29 cellular contexts compared by ENCODE assay signal in genomic region chr16:73792199-73793108, GRCh38.
"Had no signal": no experiment of that assay in that cellular context is flagged by ENCODE, and none has a peak within 500 bp of the region (broad histone marks: within the 10 kb centered on the region; RNA-seq: fewer than 3 reads in every experiment).

No MANE protein-coding gene starts in this region.

- DNase-seq: activated CD4-positive, alpha-beta memory T cell treated with anti-CD3 and anti-CD28 coated beads for 36 hours; activated CD4-positive, alpha-beta T cell treated with anti-CD3 and anti-CD28 coated beads, Interleukin-2, amount 10 ng/mL, durations not matched to agents 24 days and 14 days; activated CD4-positive, CD25-positive, alpha-beta regulatory T cell treated with anti-CD3 and anti-CD28 coated beads, Interleukin-2, amount 50 U/mL, for 72 hours; activated CD8-positive, alpha-beta memory T cell treated with anti-CD3 and anti-CD28 coated beads, Interleukin-2, amount 50 U/mL, for 4 hours; activated effector memory CD4-positive, alpha-beta T cell treated with anti-CD3 and anti-CD28 coated beads, Interleukin-2, amount 50 U/mL, for 16 hours; activated naive CD4-positive, alpha-beta T cell treated with anti-CD3 and anti-CD28 coated beads for 36 hours; activated naive CD8-positive, alpha-beta T cell treated with anti-CD3 and anti-CD28 coated beads for 36 hours; activated T-cell treated with anti-CD3 and anti-CD28 coated beads, Interleukin-2, amount 50 U/mL, for 1 hour; brain microvascular endothelial cell; caudate nucleus; cortex of kidney; effector memory CD8-positive, alpha-beta T cell; erythroblast; lower lobe of right lung; naive thymus-derived CD4-positive, alpha-beta T cell; stimulated activated CD4-positive, alpha-beta T cell treated with anti-CD3 and anti-CD28 coated beads, Interleukin-15, amount 100 ng/mL, for 24 hours; stimulated activated CD4-positive, alpha-beta T cell treated with anti-CD3 and anti-CD28 coated beads, Interleukin-2, amount 100 ng/mL, for 24 hours; stimulated activated naive B cell treated with anti-CD40 and anti-IgM and Interleukin-4, amounts not matched to agents 10 μg/mL and 1 μg/mL and 100 μg/mL, for 72 hours; stomach; T-helper 1 cell; thyroid gland; upper lobe of right lung had no signal

- H3K4me1 Mint-ChIP-seq: activated CD4-positive, alpha-beta T cell treated with anti-CD3 and anti-CD28 coated beads, Interleukin-2, amount 10 ng/mL, durations not matched to agents 24 days and 14 days; activated naive CD8-positive, alpha-beta T cell treated with anti-CD3 and anti-CD28 coated beads for 36 hours; naive thymus-derived CD4-positive, alpha-beta T cell; stimulated activated naive B cell treated with anti-CD40 and anti-IgM and Interleukin-4, amounts not matched to agents 10 μg/mL and 1 μg/mL and 100 μg/mL, for 72 hours had no signal

- ATAC-seq: effector memory CD8-positive, alpha-beta T cell; gastroesophageal sphincter; left lobe of liver; lower lobe of right lung; naive thymus-derived CD4-positive, alpha-beta T cell; stimulated activated naive B cell treated with anti-CD40 and anti-IgM and Interleukin-4, amounts not matched to agents 10 μg/mL and 1 μg/mL and 100 μg/mL, for 72 hours; upper lobe of right lung had no signal

- H3K4me3 Mint-ChIP-seq: activated CD4-positive, alpha-beta memory T cell treated with anti-CD3 and anti-CD28 coated beads for 36 hours; activated CD4-positive, alpha-beta T cell treated with anti-CD3 and anti-CD28 coated beads, Interleukin-2, amount 10 ng/mL, durations not matched to agents 24 days and 14 days; activated naive CD4-positive, alpha-beta T cell treated with anti-CD3 and anti-CD28 coated beads for 36 hours; activated naive CD8-positive, alpha-beta T cell treated with anti-CD3 and anti-CD28 coated beads for 36 hours; activated T-helper 1 cell treated with anti-CD3 and anti-CD28 coated beads, Interleukin-12 subunit alpha, Interleukin-12 subunit beta, Interleukin-2, Interleukin-4 antibody, amounts not matched to agents 30 ng/mL and 10 ng/mL and 1 ng/mL, durations not matched to agents 14 hours and 24 hours and 36 hours; effector memory CD8-positive, alpha-beta T cell; naive thymus-derived CD4-positive, alpha-beta T cell; stimulated activated naive B cell treated with anti-CD40 and anti-IgM and Interleukin-4, amounts not matched to agents 10 μg/mL and 1 μg/mL and 100 μg/mL, for 72 hours had no signal

- H3K4me1 ChIP-seq: lower lobe of right lung, thyroid gland, upper lobe of right lung had no signal

- H3K27me3 Mint-ChIP-seq: activated CD4-positive, alpha-beta memory T cell treated with anti-CD3 and anti-CD28 coated beads for 36 hours; activated CD4-positive, alpha-beta T cell treated with anti-CD3 and anti-CD28 coated beads, Interleukin-2, amount 10 ng/mL, durations not matched to agents 24 days and 14 days; activated naive CD8-positive, alpha-beta T cell treated with anti-CD3 and anti-CD28 coated beads for 36 hours; effector memory CD8-positive, alpha-beta T cell; naive thymus-derived CD4-positive, alpha-beta T cell; stimulated activated naive B cell treated with anti-CD40 and anti-IgM and Interleukin-4, amounts not matched to agents 10 μg/mL and 1 μg/mL and 100 μg/mL, for 72 hours had no signal

- H3K9me3 Mint-ChIP-seq: activated naive CD4-positive, alpha-beta T cell treated with anti-CD3 and anti-CD28 coated beads for 36 hours; activated naive CD8-positive, alpha-beta T cell treated with anti-CD3 and anti-CD28 coated beads for 36 hours had no signal

- H3K36me3 ChIP-seq: brain microvascular endothelial cell, gastroesophageal sphincter, lower lobe of right lung, neutrophil, stomach, thyroid gland, upper lobe of right lung had no signal

- H3K9me3 ChIP-seq: gastroesophageal sphincter, lower lobe of right lung, neutrophil, stomach, thyroid gland, upper lobe of right lung had no signal

- H3K27ac ChIP-seq: brain microvascular endothelial cell, gastroesophageal sphincter, lower lobe of right lung, neutrophil, stomach, thyroid gland, upper lobe of right lung, VCaP had no signal

- H3K4me2 ChIP-seq: smooth muscle cell had no signal

- H3K27me3 ChIP-seq: gastroesophageal sphincter, neutrophil, stomach, thyroid gland, upper lobe of right lung had no signal

- H3K4me3 ChIP-seq: gastroesophageal sphincter, lower lobe of right lung, smooth muscle cell, stomach, thyroid gland, upper lobe of right lung had no signal

- H3K36me3 Mint-ChIP-seq: activated CD4-positive, alpha-beta memory T cell treated with anti-CD3 and anti-CD28 coated beads for 36 hours; activated naive CD8-positive, alpha-beta T cell treated with anti-CD3 and anti-CD28 coated beads for 36 hours; naive thymus-derived CD4-positive, alpha-beta T cell; stimulated activated naive B cell treated with anti-CD40 and anti-IgM and Interleukin-4, amounts not matched to agents 10 μg/mL and 1 μg/mL and 100 μg/mL, for 72 hours had no signal

- H3K27ac Mint-ChIP-seq: activated CD4-positive, alpha-beta memory T cell treated with anti-CD3 and anti-CD28 coated beads for 36 hours; activated CD4-positive, alpha-beta T cell treated with anti-CD3 and anti-CD28 coated beads, Interleukin-2, amount 10 ng/mL, durations not matched to agents 24 days and 14 days; activated naive CD4-positive, alpha-beta T cell treated with anti-CD3 and anti-CD28 coated beads for 36 hours; activated naive CD8-positive, alpha-beta T cell treated with anti-CD3 and anti-CD28 coated beads for 36 hours; activated T-helper 1 cell treated with anti-CD3 and anti-CD28 coated beads, Interleukin-12 subunit alpha, Interleukin-12 subunit beta, Interleukin-2, Interleukin-4 antibody, amounts not matched to agents 30 ng/mL and 10 ng/mL and 1 ng/mL, durations not matched to agents 14 hours and 24 hours and 36 hours; effector memory CD8-positive, alpha-beta T cell; naive thymus-derived CD4-positive, alpha-beta T cell; progenitor cell of endocrine pancreas; stimulated activated naive B cell treated with anti-CD40 and anti-IgM and Interleukin-4, amounts not matched to agents 10 μg/mL and 1 μg/mL and 100 μg/mL, for 72 hours had no signal
